ENCODE assay signal across 16 cellular contexts in the genomic region with DNA sequence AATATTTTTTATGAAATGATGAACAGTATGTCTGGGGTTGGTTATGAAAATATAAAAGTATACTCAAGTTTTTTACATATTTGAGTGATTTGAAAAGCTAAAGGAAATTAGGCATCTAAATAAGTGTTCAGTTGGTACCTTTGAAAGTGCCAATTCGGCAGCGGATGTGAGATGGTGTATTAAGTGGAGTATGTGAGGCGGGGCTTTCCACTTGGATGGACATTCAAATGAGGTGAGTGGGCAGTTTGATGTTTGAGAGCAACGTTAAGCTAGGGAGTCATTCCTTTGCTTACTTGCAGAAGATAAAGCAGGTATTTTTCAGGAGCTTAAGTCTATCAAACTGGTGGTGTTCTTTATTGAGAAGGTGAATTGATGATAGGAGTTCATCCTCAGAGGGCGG.
A peak's percentile ranks its signal among the peaks of the same experiment; 100 is the strongest.
DNase-seq lines count a peak whose midpoint lies in the region; ATAC-seq and TF ChIP-seq lines count a peak whose summit lies in the region.
"Had no signal": no experiment of that assay in that cellular context is flagged by ENCODE, and none has a peak within 500 bp of the region (broad histone marks: within the 10 kb centered on the region; RNA-seq: fewer than 3 reads in every experiment).

No MANE protein-coding gene starts in this region.

- intact Hi-C loops in CD4-positive, alpha-beta memory T cell (cut with micrococcal nuclease) = no loop called here

- H3K27ac ChIP-seq in CD4-positive, alpha-beta memory T cell (ENCODE audit: low read depth, low read length) = no peak overlapping the region
- H3K27ac ChIP-seq: 22Rv1, A549, C4-2B, HL-60 had no signal

- H3K27me3 ChIP-seq in CD4-positive, alpha-beta memory T cell (ENCODE audit: insufficient read depth, low read length) = no peaks in the 10 kb centered on the region

- ATAC-seq in GM18519 (IDR thresholded peaks at IDR 0.05; ENCODE audit: low FRiP score, unreplicated experiment) (peak; percentile 43), HG03060 (IDR thresholded peaks at IDR 0.05; ENCODE audit: low read depth, unreplicated experiment) (peak; percentile 55), HG02759 (IDR thresholded peaks at IDR 0.05; ENCODE audit: unreplicated experiment) (no peak)
- ATAC-seq: A549 had no signal

- CTCF ChIA-PET in CD4-positive, alpha-beta memory T cell (lab: Charles Lee; ENCODE audit: partially characterized antibody) = no interaction called here

- no peaks in the 10 kb centered on the region for H3K36me3 Mint-ChIP-seq in nephron progenitor cell (ENCODE audit: low read depth)
- H3K36me3 Mint-ChIP-seq in CD4-positive, alpha-beta memory T cell = no peaks in the 10 kb centered on the region

- POLR2A ChIA-PET in CD4-positive, alpha-beta memory T cell (lab: Charles Lee; ENCODE audit: partially characterized antibody) = no interaction called here

- H3K9me3 ChIP-seq in CD4-positive, alpha-beta memory T cell (ENCODE audit: control insufficient read depth in 1 of 2, low read length in 2 of 2) = no peaks in the 10 kb centered on the region
- H3K9me3 ChIP-seq: A549 had no signal

- H3K9me3 Mint-ChIP-seq in nephron progenitor cell = no peaks in the 10 kb centered on the region
- peaks cover 0 to 6% (median 0%) of the 10 kb centered on the region in 8 donors for H3K9me3 Mint-ChIP-seq in CD4-positive, alpha-beta memory T cell
- H3K9me3 Mint-ChIP-seq: CD4-positive, alpha-beta T cell; H9 had no signal

- TF ChIP-seq CTCF in nephron progenitor cell (IDR thresholded peaks at IDR 0.05) = no peak

- H3K27me3 Mint-ChIP-seq in nephron progenitor cell (ENCODE audit: low read depth, poor library complexity) = no peaks in the 10 kb centered on the region
- H3K27me3 Mint-ChIP-seq in CD4-positive, alpha-beta memory T cell = no peaks in the 10 kb centered on the region
- H3K27me3 Mint-ChIP-seq: CD4-positive, alpha-beta T cell had no signal

- no peak overlapping the region for H3K4me3 ChIP-seq in CD4-positive, alpha-beta memory T cell (ENCODE audit: low read length in 2 of 2)
- H3K4me3 ChIP-seq: A549 had no signal

- H3K36me3 ChIP-seq in CD4-positive, alpha-beta memory T cell (ENCODE audit: insufficient read depth, low read length) = no peaks in the 10 kb centered on the region

- H3K4me1 ChIP-seq in CD4-positive, alpha-beta memory T cell (ENCODE audit: insufficient read depth, low read length) = no peaks in the 10 kb centered on the region
- H3K4me1 ChIP-seq: A549 had no signal

- H3K27ac Mint-ChIP-seq in nephron progenitor cell = peak overlapping the region; percentile 29
- no peak overlapping the region for H3K27ac Mint-ChIP-seq in CD4-positive, alpha-beta memory T cell
- H3K27ac Mint-ChIP-seq: CD4-positive, alpha-beta T cell; H9 had no signal

- H3K4me3 Mint-ChIP-seq in nephron progenitor cell = no peak overlapping the region
- H3K4me3 Mint-ChIP-seq in CD4-positive, alpha-beta memory T cell = no peak overlapping the region
- H3K4me3 Mint-ChIP-seq: CD4-positive, alpha-beta T cell; H9 had no signal

- peak; percentile 61 for DNase-seq in NCI-H526 treated with DMSO at 0.1 percent for 48 hours (lab: John Stamatoyannopoulos, UW)
- no peak for DNase-seq in nephron progenitor cell
- DNase-seq in activated CD4-positive, alpha-beta T cell treated with anti-CD3 and anti-CD28 coated beads for 4 hours = no peak
- DNase-seq in CD4-positive, alpha-beta memory T cell = no peak
- DNase-seq: AML-193; CD4-positive, alpha-beta T cell; DMS79 treated with DMSO at 0.1 percent for 48 hours; GF-D8; H9 had no signal

- no peaks in the 10 kb centered on the region for H3K4me1 Mint-ChIP-seq in nephron progenitor cell
- no peaks in the 10 kb centered on the region for H3K4me1 Mint-ChIP-seq in CD4-positive, alpha-beta memory T cell
